In genomic region chr6:26118999-26119398, GRCh38 we compare ENCODE assay signal across 13 cellular contexts. TPM values are rescaled to one million over a fixed set of nuclear protein-coding genes. Genes with fewer than 3 reads are reported as not detected.
A peak's percentile ranks its signal among the peaks of the same experiment; 100 is the strongest.
DNase-seq lines count a peak whose midpoint lies in the region; ATAC-seq and TF ChIP-seq lines count a peak whose summit lies in the region.
"Had no signal": no experiment of that assay in that cellular context is flagged by ENCODE, and none has a peak within 500 bp of the region (broad histone marks: within the 10 kb centered on the region; RNA-seq: fewer than 3 reads in every experiment).

No MANE protein-coding gene starts in this region.

- POLR2A ChIA-PET in SK-N-SH (lab: Yijun Ruan, JAX) = interaction anchor here (1.8 kb wide), 1 partner anchor 15 kb away, joined by 9 read pairs; no protein-coding TSS in a partner anchor

- intact Hi-C loops in testis (cut with DNase I; ENCODE audit: low total_unique reads) = no loop called here

- H3K36me3 ChIP-seq in SK-N-SH (replicated peaks in 1 of 2; ENCODE audit: control insufficient read depth in 1 of 2, insufficient read depth in 2 of 2, low read length in 1 of 2) = no peaks in the 10 kb centered on the region
- H3K36me3 ChIP-seq in testis (ENCODE audit: low read depth, missing control alignments) = no peaks in the 10 kb centered on the region

- ATAC-seq in SK-N-SH treated with all-trans-retinoic acid at 6 μM for 48 hours (no peak), HG02623 (IDR thresholded peaks at IDR 0.05; ENCODE audit: unreplicated experiment) (no peak)
- ATAC-seq: activated CD4-positive, CD25-positive, alpha-beta regulatory T cell treated with anti-CD3 and anti-CD28 coated beads, Interleukin-2, amount 50 U/mL, for 24 hours had no signal

- H3K4me3 ChIP-seq in SK-N-SH (ENCODE audit: low read depth in 2 of 2, low read length in 1 of 2) = no peak overlapping the region
- H3K4me3 ChIP-seq in fibroblast of mammary gland (ENCODE audit: control insufficient read depth, low read depth, low read length) = no peak overlapping the region
- no peak overlapping the region for H3K4me3 ChIP-seq in testis
- H3K4me3 ChIP-seq: hepatocyte, skin epidermis had no signal

- no peak for DNase-seq in SK-N-SH
- peak; percentile 57 for DNase-seq in NCI-H774 (lab: John Stamatoyannopoulos, UW)
- DNase-seq in fibroblast of mammary gland (ENCODE audit: low read depth) = peak; percentile 42
- DNase-seq in testis = peak; percentile 86
- DNase-seq in activated naive CD4-positive, alpha-beta T cell (lab: John Stamatoyannopoulos, UW) = no peak
- no peak for DNase-seq in GM10266 (ENCODE audit: extremely low spot score)
- DNase-seq: activated gamma-delta T cell, NCI-H1105 had no signal

- peak overlapping the region in 1 of 2 experiments; percentile 39; a peak in 2 of 4 replicates for H3K27ac ChIP-seq in SK-N-SH (ENCODE audit: low read depth in 2 of 2, low read length in 1 of 2)
- peak overlapping the region; percentile 14 to 15 for H3K27ac ChIP-seq in testis
- H3K27ac ChIP-seq: hepatocyte had no signal

- no peak for TF ChIP-seq EP300 in SK-N-SH (IDR thresholded peaks at IDR 0.05; ENCODE audit: borderline replicate concordance in 1 of 2, low read depth in 1 of 2, low read length in 1 of 2)

- no peak for TF ChIP-seq POLR2A in testis (IDR thresholded peaks at IDR 0.05)

- H4K20me1 ChIP-seq in SK-N-SH (ENCODE audit: insufficient read depth) = no peaks in the 10 kb centered on the region; the same call in 1 of the 2 replicates

- H3K9me3 ChIP-seq in SK-N-SH (no peaks in the 10 kb centered on the region), testis (no peaks in the 10 kb centered on the region)

- H3K27me3 ChIP-seq in SK-N-SH (ENCODE audit: insufficient read depth) = no peaks in the 10 kb centered on the region
- H3K27me3 ChIP-seq in testis = no peaks in the 10 kb centered on the region
- H3K27me3 ChIP-seq: hepatocyte had no signal

- TF ChIP-seq RAD21 in SK-N-SH (IDR thresholded peaks at IDR 0.05; ENCODE audit: low read length) = no peak

- H3K4me1 ChIP-seq in SK-N-SH (ENCODE audit: control insufficient read depth in 1 of 2, insufficient read depth in 2 of 2, low read depth in 1 of 2, low read length in 1 of 2) = peaks cover 0 to 5% of the 10 kb centered on the region in 2 experiments; a peak in 3 of 4 replicates
- H3K4me1 ChIP-seq in testis = no peaks in the 10 kb centered on the region

- peaks cover 19% of the 10 kb centered on the region for H3F3A ChIP-seq in SK-N-SH (replicated peaks; ENCODE audit: insufficient read depth)

- no peak overlapping the region for H3K4me2 ChIP-seq in SK-N-SH
- H3K4me2 ChIP-seq: hepatocyte had no signal

- no peaks in the 10 kb centered on the region for H3K9me2 ChIP-seq in SK-N-SH

- no peak overlapping the region for H3K9ac ChIP-seq in SK-N-SH

- 80% methylated on average over 7 of the region's 7 CpGs for WGBS in SK-N-SH (ENCODE audit: low lambda C conversion rate)
- 67 to 71% methylated on average over 7 of the region's 7 CpGs for WGBS in testis, 2 donors

- peak overlapping the region; percentile 20; the same call in 1 of the 2 replicates for H2AFZ ChIP-seq in SK-N-SH (ENCODE audit: low read depth)
- H2AFZ ChIP-seq: hepatocyte had no signal

- TF ChIP-seq CTCF in SK-N-SH (IDR thresholded peaks at IDR 0.05) (no peak), fibroblast of mammary gland (conservative IDR thresholded peaks at IDR 0.05; ENCODE audit: control insufficient read depth, insufficient read depth, low read depth, low read length) (no peak), testis (IDR thresholded peaks at IDR 0.05) (no peak), GM10266 (IDR thresholded peaks at IDR 0.05; ENCODE audit: control insufficient read depth, insufficient read depth, low read depth, missing control alignments) (no peak)

- H3K79me2 ChIP-seq in SK-N-SH (ENCODE audit: insufficient read depth) = no peaks in the 10 kb centered on the region

- CTCF ChIA-PET in SK-N-SH (lab: Yijun Ruan, JAX) = interaction anchor here (0.9 kb wide), 1 partner anchor 10 kb away, joined by 3 read pairs; no protein-coding TSS in a partner anchor

TF ChIP-seq in SK-N-SH, 30 proteins besides CTCF, POLR2A, EP300 and RAD21 (continues in another document):
- TF ChIP-seq RFX5 (IDR thresholded peaks at IDR 0.05; ENCODE audit: low read length) = no peak
- no peak for TF ChIP-seq TAF1 (IDR thresholded peaks at IDR 0.05; ENCODE audit: borderline replicate concordance, low read depth, low read length)
- TF ChIP-seq CHD2 (IDR thresholded peaks at IDR 0.05; ENCODE audit: low read length, partially characterized antibody) = no peak
- no peak for TF ChIP-seq JUND (IDR thresholded peaks at IDR 0.05)
- no peak for TF ChIP-seq POLR2AphosphoS5 (IDR thresholded peaks at IDR 0.05; ENCODE audit: low read depth, low read length)
- TF ChIP-seq MAX (IDR thresholded peaks at IDR 0.05; ENCODE audit: low read depth) = no peak
- no peak for TF ChIP-seq TCF12 (IDR thresholded peaks at IDR 0.05)
- no peak for TF ChIP-seq PBX3 (IDR thresholded peaks at IDR 0.05)
- no peak for TF ChIP-seq MXI1 (IDR thresholded peaks at IDR 0.05; ENCODE audit: low read depth, low read length)

TF ChIP-seq in SK-N-SH treated with all-trans-retinoic acid at 6 μM for 48 hours, 23 proteins besides CTCF, POLR2A, EP300 and RAD21:
- TF ChIP-seq ARNTL (CRISPR knock-in tag; IDR thresholded peaks at IDR 0.05; ENCODE audit: borderline replicate concordance, low read depth) = no peak
- TF ChIP-seq TSHZ2 (CRISPR knock-in tag; IDR thresholded peaks at IDR 0.05) = no peak
- no peak for TF ChIP-seq PPARA (CRISPR knock-in tag; IDR thresholded peaks at IDR 0.05; ENCODE audit: borderline replicate concordance)
- TF ChIP-seq ZNF70 (CRISPR knock-in tag; IDR thresholded peaks at IDR 0.05) = no peak
- TF ChIP-seq ZNF565 (CRISPR knock-in tag; conservative IDR thresholded peaks at IDR 0.05; ENCODE audit: low read depth) = no peak
- TF ChIP-seq ESRRG (CRISPR knock-in tag; IDR thresholded peaks at IDR 0.05) = no peak
- no peak for TF ChIP-seq ZFP30 (CRISPR knock-in tag; IDR thresholded peaks at IDR 0.05)
- TF ChIP-seq OSR1 (CRISPR knock-in tag; IDR thresholded peaks at IDR 0.05) = no peak
- no peak for TF ChIP-seq BACH2 (CRISPR knock-in tag; IDR thresholded peaks at IDR 0.05; ENCODE audit: borderline replicate concordance)
- no peak for TF ChIP-seq ZFP3 (CRISPR knock-in tag; IDR thresholded peaks at IDR 0.05)

RNA-seq across cellular contexts. Expression of gene HFE, which starts 31.8 kb away (rescaled TPM):
- polyA plus RNA-seq in SK-N-SH (2012; rRNA removed) (not detected in 2 replicates), testis (ENCODE audit: insufficient read depth, low read depth, low replicate concordance) (4.8 TPM)
- not detected in 2 replicates for polyA plus RNA-seq in SK-N-SH (2012; cell fraction: cytosol; rRNA removed)
- polyA plus RNA-seq in SK-N-SH (2012; cell fraction: nucleus; rRNA removed) = not detected in 2 replicates
- total RNA-seq in testis = 1 to 10 TPM; 4.1 to 5.1 TPM

Comparison
In these comparisons a context has a peak if more than half of its experiments do, and no peak if none do; other contexts are left out.
1. DNase-seq: peak in NCI-H774 (single experiment), fibroblast of mammary gland (single experiment) and testis (single experiment); none in SK-N-SH (single experiment), activated naive CD4-positive, alpha-beta T cell (0 of 4) and GM10266 (single experiment).